1 cellular context compared by ENCODE assay signal in genomic region chr4:99100876-99101275, GRCh38.
TF ChIP-seq lines count a peak whose summit lies in the region.

No MANE protein-coding gene starts in this region.

TF ChIP-seq in K562, 482 proteins besides CTCF, POLR2A, EP300 and RAD21 (continued from another document):
- no peak for TF ChIP-seq XRCC4 (IDR thresholded peaks at IDR 0.05; ENCODE audit: extremely low read depth, insufficient read depth, insufficient read length)
- TF ChIP-seq ILF3 (IDR thresholded peaks at IDR 0.05; ENCODE audit: borderline replicate concordance): no peak
- no peak for TF ChIP-seq RFX7 (CRISPR knock-in tag; IDR thresholded peaks at IDR 0.05)
- no peak for TF ChIP-seq FOXA3 (CRISPR knock-in tag; conservative IDR thresholded peaks at IDR 0.05 in 1 of 2, IDR thresholded peaks at IDR 0.05 in 1 of 2)
TF ChIP-seq in K562: peak in this region for 0.
